10 cellular contexts compared by ENCODE assay signal in genomic region chr6:108166664-108167448, GRCh38. TPM values are rescaled to one million over a fixed set of nuclear protein-coding genes. Genes with fewer than 3 reads are reported as not detected.
DNase-seq lines count a peak whose midpoint lies in the region; ATAC-seq, FAIRE-seq and TF ChIP-seq lines count a peak whose summit lies in the region.
"Had no signal": no experiment of that assay in that cellular context is flagged by ENCODE, and none has a peak within 500 bp of the region (broad histone marks: within the 10 kb centered on the region; RNA-seq: fewer than 3 reads in every experiment).

No MANE protein-coding gene starts in this region.

- no peak overlapping the region for H2AFZ ChIP-seq in GM12878 (ENCODE audit: control insufficient read depth, low read depth, low read length)

- H3K4me1 ChIP-seq in GM12878 (ENCODE audit: control insufficient read depth, insufficient read depth, low read length), result no peaks in the 10 kb centered on the region

- in situ Hi-C loops in GM12878 (cut with MboI), result no loop called here
- in situ Hi-C loops in brain microvascular endothelial cell (cut with HindIII; ENCODE audit: low pct_ligation_motif_present, low sequenced_read_pairs), result no loop called here

- RAD21 ChIA-PET in GM12878 (lab: Charles Lee; ENCODE audit: unreplicated experiment), result no interaction called here

- no peak for TF ChIP-seq CTCF in CD4-positive, alpha-beta T cell (IDR thresholded peaks at IDR 0.05)
- TF ChIP-seq CTCF in GM12878 (IDR thresholded peaks at IDR 0.05 in 2 of 3, conservative IDR thresholded peaks at IDR 0.05 in 1 of 3; ENCODE audit: control insufficient read depth in 2 of 3, extremely low read depth in 1 of 3, insufficient read depth in 1 of 3, low read depth in 3 of 3, low read length in 3 of 3) (no peak), brain microvascular endothelial cell (IDR thresholded peaks at IDR 0.05; ENCODE audit: low read depth, low read length, missing control alignments) (no peak)

- DNase-seq in CD4-positive, alpha-beta T cell, result no peak
- DNase-seq in H7 (peak; percentile 78), GM12878 (ENCODE audit: low read depth, low spot score) (no peak), brain microvascular endothelial cell (no peak), NK-92 (lab: John Stamatoyannopoulos, UW; ENCODE audit: unreplicated experiment) (no peak)
- DNase-seq in naive thymus-derived CD8-positive, alpha-beta T cell, result no peak

- H3K27me3 Mint-ChIP-seq in CD4-positive, alpha-beta T cell, result peaks cover 94% of the 10 kb centered on the region
- peaks cover 55 to 91% (median 68%) of the 10 kb centered on the region in 5 donors for H3K27me3 Mint-ChIP-seq in naive thymus-derived CD8-positive, alpha-beta T cell

- no peak for TF ChIP-seq EP300 in GM12878 (IDR thresholded peaks at IDR 0.05; ENCODE audit: borderline replicate concordance in 1 of 2, control insufficient read depth in 1 of 2, low read depth in 2 of 2, low read length in 2 of 2)

- TF ChIP-seq RAD21 in GM12878 (IDR thresholded peaks at IDR 0.05; ENCODE audit: insufficient read depth, low read depth, low read length), result no peak

- H3K4me1 Mint-ChIP-seq in CD4-positive, alpha-beta T cell (ENCODE audit: low read depth), result peaks cover 51% of the 10 kb centered on the region
- H3K4me1 Mint-ChIP-seq in naive thymus-derived CD8-positive, alpha-beta T cell, result peaks cover 26 to 71% (median 50%) of the 10 kb centered on the region in 4 donors

- SMC1A ChIA-PET in GM12878 (lab: Charles Lee; ENCODE audit: uncharacterized antibody, unreplicated experiment), result no interaction called here

- H3K9ac ChIP-seq in GM12878 (ENCODE audit: control insufficient read depth, insufficient read depth, low read length), result no peak overlapping the region

- H3K36me3 Mint-ChIP-seq in CD4-positive, alpha-beta T cell (ENCODE audit: low read depth), result no peaks in the 10 kb centered on the region
- peaks cover 0 to 4% (median 4%) of the 10 kb centered on the region in 3 donors for H3K36me3 Mint-ChIP-seq in naive thymus-derived CD8-positive, alpha-beta T cell

- no peak for ATAC-seq in CD4-positive, alpha-beta T cell (ENCODE audit: poor library complexity)
- ATAC-seq in GM12878 (no peak), HG03354 (IDR thresholded peaks at IDR 0.05; ENCODE audit: poor library complexity, severe bottlenecking, unreplicated experiment) (no peak), GM19351 (IDR thresholded peaks at IDR 0.05; ENCODE audit: unreplicated experiment) (no peak)
- ATAC-seq in naive thymus-derived CD8-positive, alpha-beta T cell, result no peak

- no peak for TF ChIP-seq POLR2A in GM12878 (IDR thresholded peaks at IDR 0.05; ENCODE audit: low read depth, low read length)

- no peak overlapping the region for H3K4me2 ChIP-seq in GM12878 (ENCODE audit: control insufficient read depth, insufficient read depth)

- no peak for FAIRE-seq in GM12878 (lab: Jason Lieb, UNC)
- FAIRE-seq: endometrium had no signal

- H3K27ac ChIP-seq in CD4-positive, alpha-beta T cell (ENCODE audit: low read depth, low read length), result no peak overlapping the region
- H3K27ac ChIP-seq in GM12878 (ENCODE audit: control insufficient read depth, insufficient read depth) (no peak overlapping the region), brain microvascular endothelial cell (no peak overlapping the region)

- BruUV-seq in GM12878 (replicated peaks; lab: Mats Ljungman, UMichigan), result no TSS peak

- no peak overlapping the region for H3K27ac Mint-ChIP-seq in CD4-positive, alpha-beta T cell
- no peak overlapping the region for H3K27ac Mint-ChIP-seq in naive thymus-derived CD8-positive, alpha-beta T cell

- H4K20me1 ChIP-seq in GM12878 (ENCODE audit: control insufficient read depth, insufficient read depth), result no peaks in the 10 kb centered on the region

- no peaks in the 10 kb centered on the region for H3K9me3 Mint-ChIP-seq in CD4-positive, alpha-beta T cell
- H3K9me3 Mint-ChIP-seq in naive thymus-derived CD8-positive, alpha-beta T cell, result no peaks in the 10 kb centered on the region

- H3K4me3 ChIP-seq in H7 (ENCODE audit: insufficient read depth, low read depth, low read length), result peak overlapping the region; percentile 23; the same call in 1 of the 2 replicates
- no peak overlapping the region for H3K4me3 ChIP-seq in GM12878
- no peak overlapping the region for H3K4me3 ChIP-seq in brain microvascular endothelial cell (ENCODE audit: low read depth, low read length)

- intact Hi-C loops in CD4-positive, alpha-beta T cell (cut with DNase I, micrococcal nuclease), result no loop called here
- intact Hi-C loops in GM12878 (cut with micrococcal nuclease; ENCODE audit: unreplicated experiment), result no loop called here

- H3K4me3 Mint-ChIP-seq in CD4-positive, alpha-beta T cell, result peak overlapping the region; percentile 60
- H3K4me3 Mint-ChIP-seq in naive thymus-derived CD8-positive, alpha-beta T cell, result peak overlapping the region; percentile 41 to 80 (median 71)

- H3K9me3 ChIP-seq in CD4-positive, alpha-beta T cell (ENCODE audit: control insufficient read depth, low read length), result no peaks in the 10 kb centered on the region
- H3K9me3 ChIP-seq in GM12878 (replicated peaks; ENCODE audit: control insufficient read depth, insufficient read depth, low read length), result no peaks in the 10 kb centered on the region; the same call in 2 of the 3 replicates

- POLR2A ChIA-PET in CD4-positive, alpha-beta T cell (lab: Charles Lee), result no interaction called here
- POLR2A ChIA-PET in GM12878 (lab: Charles Lee), result no interaction called here
- POLR2A ChIA-PET in naive thymus-derived CD8-positive, alpha-beta T cell (lab: Charles Lee), result no interaction called here

- H3K36me3 ChIP-seq in H7 (replicated peaks; ENCODE audit: control insufficient read depth, insufficient read depth, low read length) (no peaks in the 10 kb centered on the region), GM12878 (ENCODE audit: control insufficient read depth in 2 of 2, insufficient read depth in 2 of 2, low read length in 1 of 2) (no peaks in the 10 kb centered on the region), brain microvascular endothelial cell (replicated peaks) (no peaks in the 10 kb centered on the region)

- H3K79me2 ChIP-seq in GM12878 (ENCODE audit: control insufficient read depth, insufficient read depth, low read length), result no peaks in the 10 kb centered on the region

- WGBS in GM12878 (ENCODE audit: insufficient coverage, insufficient replicate concordance, low lambda C conversion rate, missing lambda C conversion rate), result 32% methylated on average over 49 of the region's 58 CpGs

- CTCF ChIA-PET in CD4-positive, alpha-beta T cell (lab: Charles Lee), result no interaction called here
- CTCF ChIA-PET in GM12878 (lab: Yijun Ruan, JAX), result no interaction called here

- H3K27me3 ChIP-seq in CD4-positive, alpha-beta T cell (ENCODE audit: control insufficient read depth, insufficient read depth, low read length), result peaks cover 100% of the 10 kb centered on the region
- H3K27me3 ChIP-seq in H7 (ENCODE audit: control insufficient read depth, insufficient read depth, low read length) (peaks cover 100% of the 10 kb centered on the region), GM12878 (replicated peaks in 1 of 2; ENCODE audit: control insufficient read depth in 2 of 2, insufficient read depth in 2 of 2, low read length in 1 of 2) (peaks cover 36 to 38% of the 10 kb centered on the region in 2 experiments), brain microvascular endothelial cell (replicated peaks) (peaks cover 99% of the 10 kb centered on the region)

TF ChIP-seq in GM12878, 131 proteins besides CTCF, POLR2A, EP300 and RAD21 (continues in another document):
- no peak for TF ChIP-seq GATAD2B (conservative IDR thresholded peaks at IDR 0.05; ENCODE audit: low read depth)
- no peak for TF ChIP-seq TCF12 (IDR thresholded peaks at IDR 0.05; ENCODE audit: low read depth, low read length)
- TF ChIP-seq BCLAF1 (IDR thresholded peaks at IDR 0.05), result no peak
- TF ChIP-seq SUZ12 (IDR thresholded peaks at IDR 0.05; ENCODE audit: unreplicated experiment), result peak; percentile 3
- no peak for TF ChIP-seq MTA2 (IDR thresholded peaks at IDR 0.05; ENCODE audit: low read depth)

RNA-seq across cellular contexts. Expression of gene NR2E1, which starts 1.0 kb away (rescaled TPM):
- not detected for total RNA-seq in CD4-positive, alpha-beta T cell
- total RNA-seq in H7 (2014; rRNA removed; shearing (Covaris generic)), result not detected in 2 replicates
- total RNA-seq in GM12878 (2013; cell fraction: nucleolus; rRNA removed), result not detected in 2 replicates
- total RNA-seq in GM12878 (2014; rRNA removed) (not detected in 2 replicates), GM12878 (2014; rRNA removed; fragmentation: Illumina TruSeq; extraction: Trizol) (not detected in 2 replicates), GM12878 (2021) (not detected in 2 replicates)
- not detected for polyA plus RNA-seq in GM12878 (2011; ENCODE audit: low read depth)
- polyA plus RNA-seq in GM12878 (2011; rRNA removed) (not detected in 2 replicates), GM12878 (2014; fragmentation: Illumina TruSeq; extraction: Trizol) (not detected in 2 replicates), GM12878 (2014; fragmentation: Nextera tagmentation; extraction: Ambion mirVana) (not detected), GM12878 (2014; rRNA removed) (not detected in 2 replicates), GM12878 (2016; fragmentation: Nextera tagmentation; extraction: Ambion mirVana) (not detected)
- not detected in 2 replicates for polyA plus RNA-seq in GM12878 (2011; cell fraction: cytosol; rRNA removed)
- polyA plus RNA-seq in GM12878 (2011; cell fraction: nucleus; rRNA removed), result not detected in 2 replicates
- not detected in 2 replicates for polyA plus RNA-seq in GM12878 (2012)
- polyA minus RNA-seq in GM12878 (2011; rRNA and poly(A)+ RNA removed), result not detected in 2 replicates
- not detected in 2 replicates for polyA minus RNA-seq in GM12878 (2011; cell fraction: cytosol; rRNA and poly(A)+ RNA removed)
- polyA minus RNA-seq in GM12878 (2011; cell fraction: nucleus; rRNA and poly(A)+ RNA removed), result not detected in 2 replicates
- not detected for total RNA-seq in naive thymus-derived CD8-positive, alpha-beta T cell
- polyA plus RNA-seq in naive thymus-derived CD8-positive, alpha-beta T cell, result not detected
- total RNA-seq: LHCN-M2 had no signal
